ENCODE assay signal across 1 cellular context in the genomic region with DNA sequence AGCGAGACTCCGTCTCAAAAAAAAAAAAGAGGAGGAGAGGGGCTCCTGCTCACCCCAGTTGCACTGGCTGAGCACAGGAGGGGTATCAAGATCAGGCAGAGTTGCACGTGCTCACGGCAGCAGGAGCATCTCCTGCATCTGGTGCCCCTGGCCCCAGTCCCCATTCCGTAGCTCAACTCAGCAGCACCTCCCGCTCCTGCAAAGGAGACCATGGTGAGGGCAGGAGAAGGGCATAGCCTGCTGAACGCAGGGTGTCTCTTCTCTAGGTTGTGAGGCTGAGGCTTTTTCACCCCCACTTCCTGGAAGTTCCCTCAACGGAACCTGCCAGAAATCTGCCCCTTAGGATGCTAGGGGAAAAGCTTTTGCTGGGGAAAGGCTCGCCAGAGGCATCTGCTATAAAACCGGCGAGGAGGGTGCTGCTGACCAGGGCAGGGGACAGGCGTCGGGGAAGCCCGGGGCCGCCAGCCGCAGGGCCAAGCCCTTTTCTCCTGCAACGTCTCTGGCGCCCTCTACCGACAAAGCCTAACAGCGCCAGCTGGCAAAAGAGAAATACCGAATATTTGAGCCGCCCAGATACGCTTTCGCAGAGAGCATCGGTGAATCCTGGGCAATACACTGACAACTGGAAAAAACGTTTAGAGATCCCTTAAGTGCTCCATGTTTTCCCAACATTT.
TF ChIP-seq lines count a peak whose summit lies in the region.

No MANE protein-coding gene starts in this region.

TF ChIP-seq in HepG2, 621 proteins besides CTCF, POLR2A, EP300 and RAD21 (continued from another document and continues in another):
- TF ChIP-seq, protein P1, sequence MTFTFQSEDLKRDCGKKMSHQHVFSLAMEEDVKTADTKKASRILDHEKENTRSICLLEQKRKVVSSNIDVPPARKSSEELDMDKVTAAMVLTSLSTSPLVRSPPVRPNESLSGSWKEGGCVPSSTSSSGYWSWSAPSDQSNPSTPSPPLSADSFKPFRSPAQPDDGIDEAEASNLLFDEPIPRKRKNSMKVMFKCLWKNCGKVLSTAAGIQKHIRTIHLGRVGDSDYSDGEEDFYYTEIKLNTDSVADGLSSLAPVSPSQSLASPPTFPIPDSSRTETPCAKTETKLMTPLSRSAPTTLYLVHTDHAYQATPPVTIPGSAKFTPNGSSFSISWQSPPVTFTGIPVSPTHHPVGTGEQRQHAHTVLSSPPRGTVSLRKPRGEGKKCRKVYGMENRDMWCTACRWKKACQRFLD (CRISPR knock-in tag; IDR thresholded peaks at IDR 0.05; ENCODE audit: borderline replicate concordance), result no peak
- TF ChIP-seq ZSCAN31 (CRISPR knock-in tag; IDR thresholded peaks at IDR 0.05; ENCODE audit: low read depth), result peak; percentile 69; the same call in 1 of the 2 replicates
- peak; percentile 64; the same call in 1 of the 2 replicates for TF ChIP-seq MYC (CRISPR knock-in tag; IDR thresholded peaks at IDR 0.05; ENCODE audit: borderline replicate concordance)
- no peak for TF ChIP-seq ZNF572 (CRISPR knock-in tag; IDR thresholded peaks at IDR 0.05)
- peak; percentile 50; the same call in 1 of the 2 replicates for TF ChIP-seq YEATS4 (CRISPR knock-in tag; IDR thresholded peaks at IDR 0.05; ENCODE audit: borderline replicate concordance)
- TF ChIP-seq KLF12 (CRISPR knock-in tag; IDR thresholded peaks at IDR 0.05; ENCODE audit: borderline replicate concordance), result no peak
- peak; percentile 61; the same call in 1 of the 2 replicates for TF ChIP-seq KMT2A (CRISPR knock-in tag; IDR thresholded peaks at IDR 0.05)
- no peak for TF ChIP-seq ZNF839 (CRISPR knock-in tag; IDR thresholded peaks at IDR 0.05; ENCODE audit: borderline replicate concordance)
- peak; percentile 38; the same call in 1 of the 2 replicates for TF ChIP-seq ZNF788 (CRISPR knock-in tag; IDR thresholded peaks at IDR 0.05; ENCODE audit: borderline replicate concordance)
- no peak for TF ChIP-seq CHD4 (IDR thresholded peaks at IDR 0.05; ENCODE audit: borderline replicate concordance, low read length)
- TF ChIP-seq, protein P2, sequence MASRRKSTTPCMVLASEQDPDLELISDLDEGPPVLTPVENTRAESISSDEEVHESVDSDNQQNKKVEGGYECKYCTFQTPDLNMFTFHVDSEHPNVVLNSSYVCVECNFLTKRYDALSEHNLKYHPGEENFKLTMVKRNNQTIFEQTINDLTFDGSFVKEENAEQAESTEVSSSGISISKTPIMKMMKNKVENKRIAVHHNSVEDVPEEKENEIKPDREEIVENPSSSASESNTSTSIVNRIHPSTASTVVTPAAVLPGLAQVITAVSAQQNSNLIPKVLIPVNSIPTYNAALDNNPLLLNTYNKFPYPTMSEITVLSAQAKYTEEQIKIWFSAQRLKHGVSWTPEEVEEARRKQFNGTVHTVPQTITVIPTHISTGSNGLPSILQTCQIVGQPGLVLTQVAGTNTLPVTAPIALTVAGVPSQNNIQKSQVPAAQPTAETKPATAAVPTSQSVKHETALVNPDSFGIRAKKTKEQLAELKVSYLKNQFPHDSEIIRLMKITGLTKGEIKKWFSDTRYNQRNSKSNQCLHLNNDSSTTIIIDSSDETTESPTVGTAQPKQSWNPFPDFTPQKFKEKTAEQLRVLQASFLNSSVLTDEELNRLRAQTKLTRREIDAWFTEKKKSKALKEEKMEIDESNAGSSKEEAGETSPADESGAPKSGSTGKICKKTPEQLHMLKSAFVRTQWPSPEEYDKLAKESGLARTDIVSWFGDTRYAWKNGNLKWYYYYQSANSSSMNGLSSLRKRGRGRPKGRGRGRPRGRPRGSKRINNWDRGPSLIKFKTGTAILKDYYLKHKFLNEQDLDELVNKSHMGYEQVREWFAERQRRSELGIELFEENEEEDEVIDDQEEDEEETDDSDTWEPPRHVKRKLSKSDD (CRISPR knock-in tag; IDR thresholded peaks at IDR 0.05; ENCODE audit: low read depth), result no peak
- peak; percentile 49; the same call in 1 of the 2 replicates for TF ChIP-seq KDM5A (IDR thresholded peaks at IDR 0.05; ENCODE audit: borderline replicate concordance, low read length)
- TF ChIP-seq ZBTB3 (CRISPR knock-in tag; IDR thresholded peaks at IDR 0.05; ENCODE audit: borderline replicate concordance, low read depth), result 0 out of 2 replicates have a peak, but pooled peaks have one; percentile 4
- TF ChIP-seq SP1 (IDR thresholded peaks at IDR 0.05), result no peak
- TF ChIP-seq SP1 (CRISPR knock-in tag; IDR thresholded peaks at IDR 0.05), result no peak
- TF ChIP-seq, protein P3, sequence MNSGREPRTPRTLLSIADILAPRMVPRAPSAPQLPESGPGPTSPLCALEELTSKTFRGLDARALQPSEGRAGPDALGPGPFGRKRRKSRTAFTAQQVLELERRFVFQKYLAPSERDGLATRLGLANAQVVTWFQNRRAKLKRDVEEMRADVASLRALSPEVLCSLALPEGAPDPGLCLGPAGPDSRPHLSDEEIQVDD (CRISPR knock-in tag; IDR thresholded peaks at IDR 0.05; ENCODE audit: borderline replicate concordance), result no peak
- TF ChIP-seq ZNF501 (CRISPR knock-in tag; IDR thresholded peaks at IDR 0.05), result peak; percentile 26; the same call in 1 of the 2 replicates
- TF ChIP-seq PHF21A (CRISPR knock-in tag; IDR thresholded peaks at IDR 0.05), result no peak
- TF ChIP-seq ZKSCAN5 (CRISPR knock-in tag; IDR thresholded peaks at IDR 0.05), result no peak
- peak; percentile 39; the same call in 1 of the 2 replicates for TF ChIP-seq ELF3 (CRISPR knock-in tag; IDR thresholded peaks at IDR 0.05)
- TF ChIP-seq, protein P4, sequence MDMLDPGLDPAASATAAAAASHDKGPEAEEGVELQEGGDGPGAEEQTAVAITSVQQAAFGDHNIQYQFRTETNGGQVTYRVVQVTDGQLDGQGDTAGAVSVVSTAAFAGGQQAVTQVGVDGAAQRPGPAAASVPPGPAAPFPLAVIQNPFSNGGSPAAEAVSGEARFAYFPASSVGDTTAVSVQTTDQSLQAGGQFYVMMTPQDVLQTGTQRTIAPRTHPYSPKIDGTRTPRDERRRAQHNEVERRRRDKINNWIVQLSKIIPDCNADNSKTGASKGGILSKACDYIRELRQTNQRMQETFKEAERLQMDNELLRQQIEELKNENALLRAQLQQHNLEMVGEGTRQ (IDR thresholded peaks at IDR 0.05; ENCODE audit: low read depth, low read length), result no peak
- TF ChIP-seq, protein P4 (CRISPR knock-in tag; IDR thresholded peaks at IDR 0.05; ENCODE audit: borderline replicate concordance), result no peak
- TF ChIP-seq HIVEP1 (CRISPR knock-in tag; IDR thresholded peaks at IDR 0.05), result 0 out of 2 replicates have a peak, but pooled peaks have one; percentile 47
- no peak for TF ChIP-seq MEF2D (CRISPR knock-in tag; IDR thresholded peaks at IDR 0.05)
- no peak for TF ChIP-seq MBNL3 (CRISPR knock-in tag; conservative IDR thresholded peaks at IDR 0.05)
- no peak for TF ChIP-seq TAF15 (IDR thresholded peaks at IDR 0.05; ENCODE audit: low read depth, low read length, poor library complexity, severe bottlenecking)
- TF ChIP-seq CCDC6 (CRISPR knock-in tag; IDR thresholded peaks at IDR 0.05), result no peak
- peak; percentile 59; the same call in 1 of the 2 replicates for TF ChIP-seq KDM2A (CRISPR knock-in tag; IDR thresholded peaks at IDR 0.05; ENCODE audit: borderline replicate concordance, low read depth)
- TF ChIP-seq ZBTB7B (CRISPR knock-in tag; IDR thresholded peaks at IDR 0.05), result peak; percentile 45; the same call in 1 of the 2 replicates
- TF ChIP-seq RXRB (CRISPR knock-in tag; IDR thresholded peaks at IDR 0.05; ENCODE audit: borderline replicate concordance), result peak; percentile 39; the same call in 1 of the 2 replicates
- no peak for TF ChIP-seq GTF2F1 (IDR thresholded peaks at IDR 0.05; ENCODE audit: low read length)
- TF ChIP-seq ZNF746 (CRISPR knock-in tag; IDR thresholded peaks at IDR 0.05), result peak; percentile 51; the same call in 1 of the 2 replicates
- TF ChIP-seq, protein P5, sequence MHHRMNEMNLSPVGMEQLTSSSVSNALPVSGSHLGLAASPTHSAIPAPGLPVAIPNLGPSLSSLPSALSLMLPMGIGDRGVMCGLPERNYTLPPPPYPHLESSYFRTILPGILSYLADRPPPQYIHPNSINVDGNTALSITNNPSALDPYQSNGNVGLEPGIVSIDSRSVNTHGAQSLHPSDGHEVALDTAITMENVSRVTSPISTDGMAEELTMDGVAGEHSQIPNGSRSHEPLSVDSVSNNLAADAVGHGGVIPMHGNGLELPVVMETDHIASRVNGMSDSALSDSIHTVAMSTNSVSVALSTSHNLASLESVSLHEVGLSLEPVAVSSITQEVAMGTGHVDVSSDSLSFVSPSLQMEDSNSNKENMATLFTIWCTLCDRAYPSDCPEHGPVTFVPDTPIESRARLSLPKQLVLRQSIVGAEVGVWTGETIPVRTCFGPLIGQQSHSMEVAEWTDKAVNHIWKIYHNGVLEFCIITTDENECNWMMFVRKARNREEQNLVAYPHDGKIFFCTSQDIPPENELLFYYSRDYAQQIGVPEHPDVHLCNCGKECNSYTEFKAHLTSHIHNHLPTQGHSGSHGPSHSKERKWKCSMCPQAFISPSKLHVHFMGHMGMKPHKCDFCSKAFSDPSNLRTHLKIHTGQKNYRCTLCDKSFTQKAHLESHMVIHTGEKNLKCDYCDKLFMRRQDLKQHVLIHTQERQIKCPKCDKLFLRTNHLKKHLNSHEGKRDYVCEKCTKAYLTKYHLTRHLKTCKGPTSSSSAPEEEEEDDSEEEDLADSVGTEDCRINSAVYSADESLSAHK (CRISPR knock-in tag; IDR thresholded peaks at IDR 0.05; ENCODE audit: borderline replicate concordance), result no peak
- TF ChIP-seq, protein P6, sequence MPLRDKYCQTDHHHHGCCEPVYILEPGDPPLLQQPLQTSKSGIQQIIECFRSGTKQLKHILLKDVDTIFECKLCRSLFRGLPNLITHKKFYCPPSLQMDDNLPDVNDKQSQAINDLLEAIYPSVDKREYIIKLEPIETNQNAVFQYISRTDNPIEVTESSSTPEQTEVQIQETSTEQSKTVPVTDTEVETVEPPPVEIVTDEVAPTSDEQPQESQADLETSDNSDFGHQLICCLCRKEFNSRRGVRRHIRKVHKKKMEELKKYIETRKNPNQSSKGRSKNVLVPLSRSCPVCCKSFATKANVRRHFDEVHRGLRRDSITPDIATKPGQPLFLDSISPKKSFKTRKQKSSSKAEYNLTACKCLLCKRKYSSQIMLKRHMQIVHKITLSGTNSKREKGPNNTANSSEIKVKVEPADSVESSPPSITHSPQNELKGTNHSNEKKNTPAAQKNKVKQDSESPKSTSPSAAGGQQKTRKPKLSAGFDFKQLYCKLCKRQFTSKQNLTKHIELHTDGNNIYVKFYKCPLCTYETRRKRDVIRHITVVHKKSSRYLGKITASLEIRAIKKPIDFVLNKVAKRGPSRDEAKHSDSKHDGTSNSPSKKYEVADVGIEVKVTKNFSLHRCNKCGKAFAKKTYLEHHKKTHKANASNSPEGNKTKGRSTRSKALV (CRISPR knock-in tag; IDR thresholded peaks at IDR 0.05), result 0 out of 2 replicates have a peak, but pooled peaks have one; percentile 33
- peak; percentile 21; the same call in 1 of the 2 replicates for TF ChIP-seq ETV5 (CRISPR knock-in tag; IDR thresholded peaks at IDR 0.05; ENCODE audit: borderline replicate concordance)
- TF ChIP-seq, protein P7, sequence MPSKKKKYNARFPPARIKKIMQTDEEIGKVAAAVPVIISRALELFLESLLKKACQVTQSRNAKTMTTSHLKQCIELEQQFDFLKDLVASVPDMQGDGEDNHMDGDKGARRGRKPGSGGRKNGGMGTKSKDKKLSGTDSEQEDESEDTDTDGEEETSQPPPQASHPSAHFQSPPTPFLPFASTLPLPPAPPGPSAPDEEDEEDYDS (CRISPR knock-in tag; IDR thresholded peaks at IDR 0.05), result 0 out of 2 replicates have a peak, but pooled peaks have one; percentile 12
- TF ChIP-seq GATAD2A (CRISPR knock-in tag; IDR thresholded peaks at IDR 0.05), result peak; percentile 48; the same call in 1 of the 2 replicates
- no peak for TF ChIP-seq ZNF333 (CRISPR knock-in tag; IDR thresholded peaks at IDR 0.05; ENCODE audit: borderline replicate concordance)
- peak; percentile 86; the same call in 1 of the 2 replicates for TF ChIP-seq ZNF441 (CRISPR knock-in tag; IDR thresholded peaks at IDR 0.05; ENCODE audit: borderline replicate concordance)
- peak; percentile 54; the same call in 1 of the 2 replicates for TF ChIP-seq SALL1 (CRISPR knock-in tag; IDR thresholded peaks at IDR 0.05)
- peak; percentile 40; the same call in 1 of the 2 replicates for TF ChIP-seq REPIN1 (CRISPR knock-in tag; IDR thresholded peaks at IDR 0.05; ENCODE audit: borderline replicate concordance, low read depth)
- TF ChIP-seq TEAD3 (CRISPR knock-in tag; optimal IDR thresholded peaks at IDR 0.05; ENCODE audit: borderline replicate concordance), result peak; percentile 50
- TF ChIP-seq, protein P8, sequence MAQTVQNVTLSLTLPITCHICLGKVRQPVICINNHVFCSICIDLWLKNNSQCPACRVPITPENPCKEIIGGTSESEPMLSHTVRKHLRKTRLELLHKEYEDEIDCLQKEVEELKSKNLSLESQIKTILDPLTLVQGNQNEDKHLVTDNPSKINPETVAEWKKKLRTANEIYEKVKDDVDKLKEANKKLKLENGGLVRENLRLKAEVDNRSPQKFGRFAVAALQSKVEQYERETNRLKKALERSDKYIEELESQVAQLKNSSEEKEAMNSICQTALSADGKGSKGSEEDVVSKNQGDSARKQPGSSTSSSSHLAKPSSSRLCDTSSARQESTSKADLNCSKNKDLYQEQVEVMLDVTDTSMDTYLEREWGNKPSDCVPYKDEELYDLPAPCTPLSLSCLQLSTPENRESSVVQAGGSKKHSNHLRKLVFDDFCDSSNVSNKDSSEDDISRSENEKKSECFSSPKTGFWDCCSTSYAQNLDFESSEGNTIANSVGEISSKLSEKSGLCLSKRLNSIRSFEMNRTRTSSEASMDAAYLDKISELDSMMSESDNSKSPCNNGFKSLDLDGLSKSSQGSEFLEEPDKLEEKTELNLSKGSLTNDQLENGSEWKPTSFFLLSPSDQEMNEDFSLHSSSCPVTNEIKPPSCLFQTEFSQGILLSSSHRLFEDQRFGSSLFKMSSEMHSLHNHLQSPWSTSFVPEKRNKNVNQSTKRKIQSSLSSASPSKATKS (CRISPR knock-in tag; IDR thresholded peaks at IDR 0.05), result no peak
- TF ChIP-seq, protein P9, sequence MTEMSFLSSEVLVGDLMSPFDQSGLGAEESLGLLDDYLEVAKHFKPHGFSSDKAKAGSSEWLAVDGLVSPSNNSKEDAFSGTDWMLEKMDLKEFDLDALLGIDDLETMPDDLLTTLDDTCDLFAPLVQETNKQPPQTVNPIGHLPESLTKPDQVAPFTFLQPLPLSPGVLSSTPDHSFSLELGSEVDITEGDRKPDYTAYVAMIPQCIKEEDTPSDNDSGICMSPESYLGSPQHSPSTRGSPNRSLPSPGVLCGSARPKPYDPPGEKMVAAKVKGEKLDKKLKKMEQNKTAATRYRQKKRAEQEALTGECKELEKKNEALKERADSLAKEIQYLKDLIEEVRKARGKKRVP (CRISPR knock-in tag; IDR thresholded peaks at IDR 0.05), result 0 out of 4 replicates have a peak, but pooled peaks of 1 of the 2 experiments have one; percentile 29
- no peak for TF ChIP-seq MYNN (CRISPR knock-in tag; IDR thresholded peaks at IDR 0.05; ENCODE audit: low read depth)
- no peak for TF ChIP-seq CREM (IDR thresholded peaks at IDR 0.05)
- no peak for TF ChIP-seq CREM (CRISPR knock-in tag; IDR thresholded peaks at IDR 0.05)
- no peak for TF ChIP-seq ZNF274 (CRISPR knock-in tag; IDR thresholded peaks at IDR 0.05)
- no peak for TF ChIP-seq ZNF564 (CRISPR knock-in tag; IDR thresholded peaks at IDR 0.05)
